Comparison of ENCODE assay signal across 23 cellular contexts in the genomic region with DNA sequence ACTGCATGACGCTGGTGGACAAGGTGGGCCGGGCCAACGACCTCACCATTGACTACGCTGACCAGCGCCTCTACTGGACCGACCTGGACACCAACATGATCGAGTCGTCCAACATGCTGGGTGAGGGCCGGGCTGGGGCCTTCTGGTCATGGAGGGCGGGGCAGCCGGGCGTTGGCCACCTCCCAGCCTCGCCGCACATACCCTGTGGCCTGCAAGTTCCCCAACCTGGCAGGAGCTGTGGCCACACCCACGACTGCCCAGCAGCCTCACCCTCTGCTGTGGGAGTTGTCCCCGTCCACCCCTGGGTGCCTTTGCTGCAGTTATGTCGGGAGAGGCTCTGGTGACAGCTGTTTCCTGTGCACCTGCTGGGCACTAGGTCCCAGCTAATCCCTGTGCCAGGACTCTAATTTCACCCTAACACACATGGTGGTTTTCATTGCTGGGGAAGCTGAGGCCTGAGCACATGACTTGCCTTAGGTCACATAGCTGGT. TPM values are rescaled to one million over a fixed set of nuclear protein-coding genes. Genes with fewer than 3 reads are reported as not detected.
DNase-seq lines count a peak whose midpoint lies in the region; ATAC-seq, FAIRE-seq and TF ChIP-seq lines count a peak whose summit lies in the region.
"Had no signal": no experiment of that assay in that cellular context is flagged by ENCODE, and none has a peak within 500 bp of the region (broad histone marks: within the 10 kb centered on the region; RNA-seq: fewer than 3 reads in every experiment).

No MANE protein-coding gene starts in this region.

- no peak overlapping the region for H3K27ac Mint-ChIP-seq in endodermal cell
- H3K27ac Mint-ChIP-seq: activated CD8-positive, alpha-beta T cell treated with anti-CD3 and anti-CD28 coated beads, Interleukin-2, amount 10 ng/mL, durations not matched to agents 7 days and 5 days; activated T-helper 1 cell treated with anti-CD3 and anti-CD28 coated beads, Interleukin-12 subunit alpha, Interleukin-12 subunit beta, Interleukin-2, Interleukin-4 antibody, amounts not matched to agents 30 ng/mL and 10 ng/mL and 1 ng/mL, durations not matched to agents 14 hours and 24 hours and 36 hours; naive B cell had no signal

- in situ Hi-C loops in K562 (cut with MboI): no loop called here

- H3K4me1 Mint-ChIP-seq in endodermal cell: no peaks in the 10 kb centered on the region
- H3K4me1 Mint-ChIP-seq: naive B cell had no signal

- no peak for TF ChIP-seq RAD21 in K562 (CRISPR knock-in tag; conservative IDR thresholded peaks at IDR 0.05 in 1 of 2, IDR thresholded peaks at IDR 0.05 in 1 of 2)

- H3K9me3 Mint-ChIP-seq in endodermal cell: no peaks in the 10 kb centered on the region
- H3K9me3 Mint-ChIP-seq: activated T-helper 1 cell treated with anti-CD3 and anti-CD28 coated beads, Interleukin-12 subunit alpha, Interleukin-12 subunit beta, Interleukin-2, Interleukin-4 antibody, amounts not matched to agents 30 ng/mL and 10 ng/mL and 1 ng/mL, durations not matched to agents 14 hours and 24 hours and 36 hours; naive B cell had no signal

- no peaks in the 10 kb centered on the region for H3K27me3 Mint-ChIP-seq in endodermal cell (ENCODE audit: insufficient read depth)
- H3K27me3 Mint-ChIP-seq: naive B cell had no signal

- H3K4me3 ChIP-seq in HEK293 (ENCODE audit: low read depth, low read length) (no peak overlapping the region), K562 (no peak overlapping the region), psoas muscle (no peak overlapping the region), endodermal cell (ENCODE audit: low read length) (no peak overlapping the region)
- H3K4me3 ChIP-seq: hepatocyte, PC-9, upper lobe of left lung had no signal

- POLR2A ChIA-PET in HEK293 (lab: Yijun Ruan, JAX): no interaction called here
- POLR2A ChIA-PET in K562 (lab: Yijun Ruan, JAX): interaction anchor here (1.0 to 1.1 kb wide), 2 partner anchors 9 to 14 kb away, joined by 3 read pairs; no protein-coding TSS in a partner anchor

- ATAC-seq in K562 (no peak), psoas muscle (peak; percentile 84 to 91 (median 87)), HG02884 (IDR thresholded peaks at IDR 0.05; ENCODE audit: unreplicated experiment) (no peak), GM21381 (IDR thresholded peaks at IDR 0.05; ENCODE audit: unreplicated experiment) (no peak)
- ATAC-seq: activated CD8-positive, alpha-beta T cell treated with anti-CD3 and anti-CD28 coated beads, Interleukin-2, amount 10 ng/mL, durations not matched to agents 7 days and 5 days had no signal

- H3K9ac ChIP-seq in K562 (ENCODE audit: insufficient read depth in 1 of 2, low read depth in 2 of 2, low read length in 2 of 2): no peak overlapping the region
- no peak overlapping the region for H3K9ac ChIP-seq in endodermal cell (ENCODE audit: extremely low read depth, low read length, poor library complexity, severe bottlenecking)

- H3K9me3 ChIP-seq in HEK293 (ENCODE audit: control insufficient read depth, insufficient read depth, low read depth, low read length) (no peaks in the 10 kb centered on the region), K562 (replicated peaks; ENCODE audit: control insufficient read depth, insufficient read depth, low read depth, low read length) (no peaks in the 10 kb centered on the region), psoas muscle (no peaks in the 10 kb centered on the region), endodermal cell (ENCODE audit: control insufficient read depth, low read length) (no peaks in the 10 kb centered on the region)
- H3K9me3 ChIP-seq: upper lobe of left lung had no signal

- peaks cover 62% of the 10 kb centered on the region for H3K36me3 Mint-ChIP-seq in endodermal cell (ENCODE audit: low read depth)
- H3K36me3 Mint-ChIP-seq: naive B cell had no signal

- TF ChIP-seq CTCF in HEK293 (tag by site-specific recombination; IDR thresholded peaks at IDR 0.05) (no peak), K562 (IDR thresholded peaks at IDR 0.05 in 2 of 3, conservative IDR thresholded peaks at IDR 0.05 in 1 of 3; ENCODE audit: insufficient read depth in 2 of 3, low read depth in 1 of 3, low read length in 3 of 3) (no peak), psoas muscle (IDR thresholded peaks at IDR 0.05) (peak; percentile 30), endodermal cell (conservative IDR thresholded peaks at IDR 0.05) (no peak)

- no peaks in the 10 kb centered on the region for H3K79me2 ChIP-seq in K562 (ENCODE audit: control insufficient read depth, insufficient read depth, low read length)
- H3K79me2 ChIP-seq: hepatocyte had no signal

- intact Hi-C loops in K562 (cut with micrococcal nuclease) (no loop called here), psoas muscle (cut with DNase I) (no loop called here)

- TF ChIP-seq POLR2A in K562 (conservative IDR thresholded peaks at IDR 0.05): no peak

- H3K9me1 ChIP-seq in K562 (ENCODE audit: control insufficient read depth, insufficient read depth, low read length): no peaks in the 10 kb centered on the region

- no peak overlapping the region for H2AFZ ChIP-seq in K562 (ENCODE audit: low read depth, low read length)
- H2AFZ ChIP-seq: hepatocyte, PC-9 had no signal

- H3K36me3 ChIP-seq in HEK293 (ENCODE audit: control insufficient read depth in 2 of 2, insufficient read depth in 1 of 2, low read length in 2 of 2): peaks cover 4 to 75% of the 10 kb centered on the region in 2 experiments; a peak in 2 of 3 replicates
- H3K36me3 ChIP-seq in K562 (ENCODE audit: control insufficient read depth, insufficient read depth, low read length): peaks cover 75% of the 10 kb centered on the region; the same call in 2 of the 3 replicates
- peaks cover 0 to 57% of the 10 kb centered on the region in 2 donors for H3K36me3 ChIP-seq in psoas muscle (ENCODE audit: insufficient read depth in 1 of 2, low read depth in 1 of 2)
- H3K36me3 ChIP-seq in endodermal cell (ENCODE audit: control insufficient read depth, insufficient read depth, low read length): peaks cover 47% of the 10 kb centered on the region

- no TSS peak for BruUV-seq in K562 (replicated peaks; lab: Mats Ljungman, UMichigan)

- H3K27ac ChIP-seq in HEK293 (ENCODE audit: extremely low read depth, low read depth, low read length): no peak overlapping the region
- H3K27ac ChIP-seq in K562 (ENCODE audit: extremely low read depth, low read depth, low read length): no peak overlapping the region
- H3K27ac ChIP-seq in psoas muscle: peak overlapping the region; percentile 82
- no peak overlapping the region for H3K27ac ChIP-seq in endodermal cell (ENCODE audit: low read depth, low read length)
- H3K27ac ChIP-seq: C4-2B, hepatocyte, PC-9 had no signal

- H3K4me1 ChIP-seq in HEK293 (ENCODE audit: control insufficient read depth, insufficient read depth, low read length): no peaks in the 10 kb centered on the region
- peaks cover 0 to 5% of the 10 kb centered on the region in 2 experiments; a peak in 1 of 5 replicates for H3K4me1 ChIP-seq in K562 (replicated peaks in 1 of 2; ENCODE audit: control insufficient read depth in 2 of 2, insufficient read depth in 2 of 2, low read length in 2 of 2)
- H3K4me1 ChIP-seq in psoas muscle: peaks cover 22% of the 10 kb centered on the region
- no peaks in the 10 kb centered on the region for H3K4me1 ChIP-seq in endodermal cell (ENCODE audit: control insufficient read depth, insufficient read depth, low read length)

- 73% methylated on average over 3 of the region's 17 CpGs for WGBS in K562 (ENCODE audit: insufficient coverage, low coverage, missing lambda C conversion rate)
- 30 to 38% (median 31%) methylated on average over 14 to 17 of the region's 17 CpGs for WGBS in psoas muscle, 3 donors
- 94% methylated on average over 8 to 17 of the region's 17 CpGs for WGBS in endodermal cell (ENCODE audit: insufficient coverage in 1 of 2, insufficient read length in 1 of 2), 2 experiments

- H3K27me3 ChIP-seq in K562 (ENCODE audit: control insufficient read depth in 2 of 2, insufficient read depth in 2 of 2, low read length in 2 of 2): no peaks in the 10 kb centered on the region
- H3K27me3 ChIP-seq in psoas muscle (ENCODE audit: insufficient read depth in 3 of 3, low read length in 2 of 3): no peaks in the 10 kb centered on the region
- H3K27me3 ChIP-seq in endodermal cell (ENCODE audit: control insufficient read depth, insufficient read depth, low read length, poor library complexity, severe bottlenecking): no peaks in the 10 kb centered on the region
- H3K27me3 ChIP-seq: hepatocyte, upper lobe of left lung had no signal

- H3K4me3 Mint-ChIP-seq in endodermal cell: no peak overlapping the region
- H3K4me3 Mint-ChIP-seq: activated CD8-positive, alpha-beta T cell treated with anti-CD3 and anti-CD28 coated beads, Interleukin-2, amount 10 ng/mL, durations not matched to agents 7 days and 5 days; activated T-helper 1 cell treated with anti-CD3 and anti-CD28 coated beads, Interleukin-12 subunit alpha, Interleukin-12 subunit beta, Interleukin-2, Interleukin-4 antibody, amounts not matched to agents 30 ng/mL and 10 ng/mL and 1 ng/mL, durations not matched to agents 14 hours and 24 hours and 36 hours had no signal

- no peaks in the 10 kb centered on the region for H4K20me1 ChIP-seq in K562 (replicated peaks; ENCODE audit: control insufficient read depth, insufficient read depth, low read length)

- DNase-seq in NCI-H2029 (lab: John Stamatoyannopoulos, UW) (peak; percentile 72), K562 (ENCODE audit: extremely low read depth in 1 of 4, low spot score in 3 of 4) (no peak), psoas muscle (peak; percentile 78 to 92), T1000 (lab: John Stamatoyannopoulos, UW) (no peak), endodermal cell (no peak)
- DNase-seq: activated CD8-positive, alpha-beta T cell treated with anti-CD3 and anti-CD28 coated beads, Interleukin-2, amount 10 ng/mL, durations not matched to agents 7 days and 5 days; central memory CD4-positive, alpha-beta T cell; effector memory CD4-positive, alpha-beta T cell; KBM-7; naive B cell; NCI-H1105 treated with DMSO at 0.1 percent for 48 hours; NCI-H446 treated with DMSO at 0.1 percent for 48 hours; stimulated activated CD4-positive, alpha-beta T cell treated with anti-CD3 and anti-CD28 coated beads, Interleukin-12 subunit alpha, Interleukin-12 subunit beta, amount 100 ng/mL, for 4 hours; stimulated activated naive CD4-positive, alpha-beta T cell; SW 1271 had no signal

- no peak overlapping the region for H3K4me2 ChIP-seq in K562 (ENCODE audit: insufficient read depth, low read length)
- H3K4me2 ChIP-seq: hepatocyte, PC-9 had no signal

- no peak for TF ChIP-seq EP300 in K562 (IDR thresholded peaks at IDR 0.05; ENCODE audit: low read length)

- CTCF ChIA-PET in HEK293 (lab: Yijun Ruan, JAX) (interaction anchor here (0.6 kb wide), 1 partner anchor 30 kb away, joined by 4 read pairs; no protein-coding TSS in a partner anchor), K562 (lab: Yijun Ruan, JAX; ENCODE audit: low intra/inter-chr PET ratio) (no interaction called here)

- no peak for FAIRE-seq in K562 (lab: Jason Lieb, UNC)

RNA-seq across cellular contexts. Expression of gene PPP6R3, which starts 49.0 kb away (rescaled TPM):
- total RNA-seq in K562 (2011; cell fraction: chromatin; rRNA removed; ENCODE audit: low replicate concordance): 136 and 375 TPM in 2 replicates
- total RNA-seq in K562 (2011; cell fraction: nucleolus; rRNA removed): 57.0 and 86.1 TPM in 2 replicates
- 132 and 147 TPM in 2 replicates for total RNA-seq in K562 (2011; cell fraction: nucleoplasm; rRNA removed)
- total RNA-seq in K562 (2014; rRNA removed) (96.1 and 103 TPM in 2 replicates), K562 (2014; rRNA removed; fragmentation: Illumina TruSeq; extraction: Trizol) (110 and 132 TPM in 2 replicates), K562 (2015; rRNA removed; fragmentation: Illumina TruSeq; extraction: Trizol) (111 and 117 TPM in 2 replicates), K562 (2021) (90.3 and 91.2 TPM in 2 replicates), psoas muscle (100 to 1,000 TPM in 1 of 4 donors, 10 to 100 TPM in 3; 58.8 to 102 (median 70.2) TPM), endodermal cell (100 to 1,000 TPM; 118 to 136 TPM)
- polyA plus RNA-seq in K562 (2011; rRNA removed) (58.4 and 75.6 TPM in 2 replicates), K562 (2014; fragmentation: Illumina TruSeq; extraction: Trizol) (69.1 and 80.6 TPM in 2 replicates), K562 (2014; fragmentation: Nextera tagmentation; extraction: Ambion mirVana) (10 to 100 TPM; 20.3 to 32.5 TPM), K562 (2014; rRNA removed) (46.7 and 48.4 TPM in 2 replicates), psoas muscle (10 to 100 TPM; 19.7 to 43.2 (median 26.8) TPM)
- 25.4 and 35.3 TPM in 2 replicates for polyA plus RNA-seq in K562 (2011; cell fraction: cytosol; rRNA removed)
- 95.8 and 111 TPM in 2 replicates for polyA plus RNA-seq in K562 (2011; cell fraction: nucleus; rRNA removed)
- polyA plus RNA-seq in K562 (2012): 45.4 and 55.1 TPM in 2 replicates
- polyA minus RNA-seq in K562 (2011; rRNA and poly(A)+ RNA removed): 179 and 197 TPM in 2 replicates
- 67.2 and 87.0 TPM in 2 replicates for polyA minus RNA-seq in K562 (2011; cell fraction: cytosol; rRNA and poly(A)+ RNA removed)
- polyA minus RNA-seq in K562 (2011; cell fraction: nucleus; rRNA and poly(A)+ RNA removed): 114 and 187 TPM in 2 replicates
- polyA plus RNA-seq in endodermal cell (2013, experiment 1 of 2): 83.3 TPM
- polyA plus RNA-seq in endodermal cell (2013, experiment 2 of 2): 88.5 TPM

Comparison
In these comparisons a context has a peak if more than half of its experiments do, and no peak if none do; other contexts are left out.
1. DNase-seq: peak in NCI-H2029 (single experiment) and psoas muscle (2 of 2); none in K562 (0 of 4), T1000 (single experiment) and endodermal cell (single experiment).
2. ATAC-seq: peak in psoas muscle (4 of 4); none in K562 (single experiment), HG02884 (single experiment) and GM21381 (single experiment).
3. Of the 44 proteins assayed by ChIP-seq in both K562 and HEK293: peak only in K562: none; only in HEK293: KLF1; in both: none; in neither: 43.